Comparison of ENCODE assay signal across 16 cellular contexts in the genomic region with DNA sequence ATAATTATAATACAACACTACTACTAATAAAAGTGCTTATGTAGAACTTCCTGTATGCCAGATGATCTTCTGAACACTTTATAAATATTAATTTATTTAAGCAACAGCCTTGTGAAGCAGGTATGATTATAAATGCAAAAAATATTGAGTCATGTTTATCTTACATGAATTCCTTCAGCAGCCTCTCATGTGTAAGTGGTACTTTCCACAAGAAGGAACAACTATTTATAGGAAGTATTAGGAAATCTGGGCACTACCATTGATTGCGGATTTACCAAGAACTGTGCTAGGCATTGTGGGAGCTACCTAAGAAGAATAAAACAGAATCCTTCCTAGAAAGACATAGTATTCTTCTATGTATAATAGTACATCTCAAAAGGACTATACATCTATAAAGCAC. TPM values are rescaled to one million over a fixed set of nuclear protein-coding genes. Genes with fewer than 3 reads are reported as not detected.
"Had no signal": no experiment of that assay in that cellular context is flagged by ENCODE, and none has a peak within 500 bp of the region (broad histone marks: within the 10 kb centered on the region; RNA-seq: fewer than 3 reads in every experiment).

No MANE protein-coding gene starts in this region.

- H3K4me1 ChIP-seq: colonic mucosa had no signal

- H3K27me3 ChIP-seq: adrenal gland, colonic mucosa, tibial nerve had no signal

- DNase-seq: activated CD4-positive, alpha-beta T cell treated with anti-CD3 and anti-CD28 coated beads for 1 hour; activated CD4-positive, alpha-beta T cell treated with anti-CD3 and anti-CD28 coated beads, Interleukin-2, amount 50 U/mL, for 4 hours; activated effector memory CD4-positive, alpha-beta T cell treated with Interleukin-2 at 50 U/mL for 16 hours; activated T-cell treated with anti-CD3 and anti-CD28 coated beads, Interleukin-2, amount 50 U/mL, for 4 hours; adrenal gland; caudate nucleus; colonic mucosa; foreskin melanocyte; head of caudate nucleus; mesenchymal stem cell; naive thymus-derived CD8-positive, alpha-beta T cell; stimulated activated CD4-positive, alpha-beta T cell treated with anti-CD3 and anti-CD28 coated beads, Interleukin-2, amount 100 ng/mL, for 48 hours had no signal

- H3K27ac ChIP-seq: adrenal gland, colonic mucosa, tibial nerve, VCaP had no signal

- H3K36me3 ChIP-seq: adrenal gland, colonic mucosa, tibial nerve had no signal

- H3K9me3 ChIP-seq: adrenal gland, colonic mucosa, tibial nerve had no signal

- H3K4me3 ChIP-seq: adrenal gland, colonic mucosa, tibial nerve had no signal

- ATAC-seq: activated T-cell treated with anti-CD3 and anti-CD28 coated beads, Interleukin-2, amount 50 U/mL, for 4 hours; naive thymus-derived CD8-positive, alpha-beta T cell; stimulated activated memory B cell treated with anti-CD40 and anti-IgM and Interleukin-4, amounts not matched to agents 10 μg/mL and 1 μg/mL and 100 μg/mL, for 72 hours had no signal

RNA-seq across cellular contexts. Expression of a gene that starts 10.7 kb away (rescaled TPM):
- total RNA-seq: naive thymus-derived CD8-positive, alpha-beta T cell; T-helper 1 cell treated with Interleukin-12 subunit alpha and Interleukin-12 subunit beta and Interleukin-4 antibody, amounts not matched to agents 30 ng/mL and 1 ng/mL, for 36 hours had no signal
- polyA plus RNA-seq: naive thymus-derived CD8-positive, alpha-beta T cell had no signal
